8 cellular contexts compared by ENCODE assay signal in genomic region chr12:22625671-22626251, GRCh38. TPM values are rescaled to one million over a fixed set of nuclear protein-coding genes. Genes with fewer than 3 reads are reported as not detected.
DNase-seq lines count a peak whose midpoint lies in the region; ATAC-seq, FAIRE-seq and TF ChIP-seq lines count a peak whose summit lies in the region.

No MANE protein-coding gene starts in this region.

- H3K9me3 ChIP-seq in astrocyte (ENCODE audit: insufficient read depth, low read depth, low read length): no peaks in the 10 kb centered on the region

- H3K79me2 ChIP-seq in astrocyte (ENCODE audit: insufficient read depth, low read length): peaks cover 54% of the 10 kb centered on the region

- peak overlapping the region; percentile 94 for H3K27ac Mint-ChIP-seq in astrocyte (ENCODE audit: unreplicated experiment)

- H3K4me3 ChIP-seq in astrocyte (ENCODE audit: insufficient read depth, low read depth, low read length) (peak overlapping the region; percentile 100), rectal smooth muscle tissue (ENCODE audit: low read length) (peak overlapping the region; percentile 100)

- H3K4me1 ChIP-seq in astrocyte (ENCODE audit: insufficient read depth, low read length): peaks cover 15% of the 10 kb centered on the region
- peaks cover 18% of the 10 kb centered on the region for H3K4me1 ChIP-seq in rectal smooth muscle tissue (ENCODE audit: control insufficient read depth, insufficient read depth, low read length)

- H3K27me3 ChIP-seq in astrocyte (ENCODE audit: insufficient read depth, low read length) (no peaks in the 10 kb centered on the region), rectal smooth muscle tissue (ENCODE audit: control insufficient read depth, insufficient read depth, low read length) (no peaks in the 10 kb centered on the region)

- no peaks in the 10 kb centered on the region for H3K36me3 Mint-ChIP-seq in astrocyte (ENCODE audit: low read depth, unreplicated experiment)

- no peaks in the 10 kb centered on the region for H3K9me3 Mint-ChIP-seq in astrocyte (ENCODE audit: unreplicated experiment)

- peak overlapping the region; percentile 95 for H2AFZ ChIP-seq in astrocyte (ENCODE audit: low read depth, low read length)

- no peak for FAIRE-seq in astrocyte (lab: Jason Lieb, UNC)

- peaks cover 16% of the 10 kb centered on the region for H3K4me1 Mint-ChIP-seq in astrocyte (ENCODE audit: low read depth, unreplicated experiment)

- H3K27me3 Mint-ChIP-seq in astrocyte (ENCODE audit: low read depth, unreplicated experiment): no peaks in the 10 kb centered on the region

- H3K4me2 ChIP-seq in astrocyte (ENCODE audit: low read length): peak overlapping the region; percentile 92

- H4K20me1 ChIP-seq in astrocyte (ENCODE audit: insufficient read depth, low read length): peaks cover 10% of the 10 kb centered on the region

- peak; percentile 31 for ATAC-seq in GM19463 (IDR thresholded peaks at IDR 0.05; ENCODE audit: unreplicated experiment)
- peak; percentile 25 for ATAC-seq in HG03521 (IDR thresholded peaks at IDR 0.05; ENCODE audit: unreplicated experiment)

- peak overlapping the region; percentile 96 for H3K27ac ChIP-seq in astrocyte (ENCODE audit: low read depth, low read length)
- H3K27ac ChIP-seq in rectal smooth muscle tissue (ENCODE audit: low read depth, low read length): peak overlapping the region; percentile 99

- H3K9ac ChIP-seq in astrocyte (ENCODE audit: low read length): peak overlapping the region; percentile 99
- H3K9ac ChIP-seq in rectal smooth muscle tissue (ENCODE audit: low read length): peak overlapping the region; percentile 91

- peak overlapping the region; percentile 99 for H3K4me3 Mint-ChIP-seq in astrocyte (ENCODE audit: unreplicated experiment)

- DNase-seq in DMS 273 (lab: John Stamatoyannopoulos, UW; ENCODE audit: unreplicated experiment): peak; percentile 52
- peak; percentile 33 for DNase-seq in astrocyte (ENCODE audit: low read depth)
- DNase-seq in hepatic stellate cell (ENCODE audit: low spot score): peak; percentile 10
- DNase-seq in epidermal melanocyte (ENCODE audit: insufficient read length, low spot score): no peak

- no peak for TF ChIP-seq CTCF in astrocyte (IDR thresholded peaks at IDR 0.05; ENCODE audit: insufficient read depth, low read depth, low read length)

- H3K36me3 ChIP-seq in astrocyte (ENCODE audit: insufficient read depth, low read length) (no peaks in the 10 kb centered on the region), rectal smooth muscle tissue (ENCODE audit: control insufficient read depth, insufficient read depth, low read length) (no peaks in the 10 kb centered on the region)

TF ChIP-seq in PFSK-1, 5 proteins besides CTCF, POLR2A, EP300 and RAD21:
- peak; percentile 25; the same call in 1 of the 2 replicates for TF ChIP-seq POLR2AphosphoS5 (IDR thresholded peaks at IDR 0.05; ENCODE audit: low read depth, low read length)
- TF ChIP-seq TAF1 (IDR thresholded peaks at IDR 0.05; ENCODE audit: borderline replicate concordance, insufficient read depth, low read length): no peak
- TF ChIP-seq FOXP2 (optimal IDR thresholded peaks at IDR 0.05; ENCODE audit: borderline replicate concordance, extremely low read depth, extremely low read length, insufficient read depth): no peak
- no peak for TF ChIP-seq REST (IDR thresholded peaks at IDR 0.05; ENCODE audit: insufficient read depth in 1 of 2, low read depth in 2 of 2, low read length in 2 of 2)
- 0 out of 2 replicates have a peak, but pooled peaks have one; percentile 31 for TF ChIP-seq SIN3A (IDR thresholded peaks at IDR 0.05; ENCODE audit: borderline replicate concordance, insufficient read depth, low read length)

RNA-seq across cellular contexts. Expression of gene ETNK1, which starts 0.8 kb away (rescaled TPM):
- 7.8 TPM for polyA plus RNA-seq in PFSK-1 (2012; ENCODE audit: insufficient read length, low read depth)
- total RNA-seq in astrocyte: 44.2 and 50.0 TPM in 2 replicates
